In the genomic region with DNA sequence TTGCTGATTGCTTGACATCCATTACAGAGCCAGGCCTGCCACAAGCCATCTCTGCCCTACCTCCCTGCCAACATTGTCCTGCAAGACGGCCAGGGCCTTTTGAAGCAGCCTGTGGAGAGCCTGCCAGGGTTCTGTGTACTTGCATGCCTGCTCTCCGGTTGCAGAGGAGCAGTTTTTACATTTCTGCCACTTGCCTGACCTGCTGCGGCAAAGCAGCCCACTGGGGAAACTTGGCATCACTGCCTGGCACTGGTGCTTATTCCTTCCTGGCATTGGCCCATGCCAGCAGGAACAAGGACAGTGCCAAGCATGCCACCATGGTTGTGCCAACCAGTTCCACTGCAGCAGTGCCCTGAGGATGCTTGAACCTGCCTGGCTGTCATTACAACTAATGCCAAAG, we compare ENCODE assay signal across 16 cellular contexts.
"Had no signal": no experiment of that assay in that cellular context is flagged by ENCODE, and none has a peak within 500 bp of the region (broad histone marks: within the 10 kb centered on the region; RNA-seq: fewer than 3 reads in every experiment).

No MANE protein-coding gene starts in this region.

- H3K36me3 ChIP-seq: ascending aorta, lower lobe of right lung, tibial nerve, WERI-Rb-1 had no signal

- H3K4me3 ChIP-seq: ascending aorta, lower lobe of right lung, tibial nerve had no signal

- DNase-seq: activated CD4-positive, alpha-beta T cell treated with anti-CD3 and anti-CD28 coated beads for 1 hour; activated CD4-positive, alpha-beta T cell treated with anti-CD3 and anti-CD28 coated beads, Interleukin-2, amount 50 U/mL, for 1 hour; activated T-cell treated with anti-CD3 and anti-CD28 coated beads, Interleukin-2, amount 50 U/mL, for 1 hour; cortex of kidney; endodermal cell; left colon; lower lobe of right lung; naive B cell; occipital lobe; posterior cingulate gyrus; stimulated activated CD4-positive, alpha-beta T cell treated with anti-CD3 and anti-CD28 coated beads, Interleukin-4, amount 100 ng/mL, for 24 hours; stimulated activated naive CD8-positive, alpha-beta T cell treated with anti-CD3 and anti-CD28 coated beads, Interleukin-15, Interleukin-2, amounts not matched to agents 100 U/mL and 50 U/mL, for 24 hours; WERI-Rb-1 had no signal

- H3K9me3 ChIP-seq: ascending aorta, lower lobe of right lung, tibial nerve had no signal

- H3K27ac ChIP-seq: ascending aorta, lower lobe of right lung, tibial nerve, WERI-Rb-1 had no signal

- H3K4me1 ChIP-seq: lower lobe of right lung, tibial nerve had no signal

- ATAC-seq: activated naive CD4-positive, alpha-beta T cell treated with anti-CD3 and anti-CD28 coated beads, Interleukin-2, amount 50 U/mL, for 72 hours; left colon; lower lobe of right lung; stimulated activated naive CD8-positive, alpha-beta T cell treated with anti-CD3 and anti-CD28 coated beads, Interleukin-15, Interleukin-2, amounts not matched to agents 100 U/mL and 50 U/mL, for 24 hours had no signal

- H3K27me3 ChIP-seq: ascending aorta, tibial nerve had no signal
